Comparison of ENCODE assay signal across 22 cellular contexts in the genomic region with DNA sequence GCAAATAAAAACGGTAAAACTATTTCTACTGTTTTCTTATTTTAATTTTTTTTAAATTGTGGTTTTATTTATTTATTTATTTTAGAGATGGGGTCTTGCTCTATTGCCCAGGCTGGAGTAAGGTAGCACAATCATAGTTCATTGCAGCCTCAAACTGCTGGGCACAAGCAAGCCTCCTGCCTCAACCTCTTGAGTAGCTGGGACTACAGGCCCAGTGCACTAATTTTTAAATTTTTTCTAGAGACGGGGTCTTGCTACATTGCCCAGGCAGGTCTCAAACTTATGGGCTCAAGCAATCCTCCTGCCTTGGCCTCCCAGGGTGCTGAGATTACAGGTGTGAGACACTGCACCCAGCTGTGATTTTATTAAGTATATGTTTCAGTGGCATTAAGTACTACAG. TPM values are rescaled to one million over a fixed set of nuclear protein-coding genes. Genes with fewer than 3 reads are reported as not detected.
DNase-seq lines count a peak whose midpoint lies in the region; ATAC-seq, FAIRE-seq and TF ChIP-seq lines count a peak whose summit lies in the region.
"Had no signal": no experiment of that assay in that cellular context is flagged by ENCODE, and none has a peak within 500 bp of the region (broad histone marks: within the 10 kb centered on the region; RNA-seq: fewer than 3 reads in every experiment).

No MANE protein-coding gene starts in this region.

- H3K9ac ChIP-seq in HepG2 (ENCODE audit: insufficient read depth, low read depth, low read length) (no peak overlapping the region), K562 (ENCODE audit: insufficient read depth in 1 of 2, low read depth in 2 of 2, low read length in 2 of 2) (no peak overlapping the region)
- H3K9ac ChIP-seq: BLaER1 treated with 17β-estradiol and CSF1 and Interleukin-3, amounts not matched to agents 10 nM and 100 nM had no signal

- no peaks in the 10 kb centered on the region for H3K9me3 ChIP-seq in HepG2 (ENCODE audit: low read length)
- no peaks in the 10 kb centered on the region for H3K9me3 ChIP-seq in right lobe of liver
- H3K9me3 ChIP-seq in K562 (replicated peaks; ENCODE audit: control insufficient read depth, insufficient read depth, low read depth, low read length): no peaks in the 10 kb centered on the region
- H3K9me3 ChIP-seq: BLaER1 treated with 17β-estradiol and CSF1 and Interleukin-3, amounts not matched to agents 10 nM and 100 nM; Caco-2 had no signal

- TF ChIP-seq POLR2A in HepG2 (IDR thresholded peaks at IDR 0.05; ENCODE audit: insufficient read depth in 1 of 2, low read depth in 2 of 2, low read length in 2 of 2) (no peak), right lobe of liver (IDR thresholded peaks at IDR 0.05) (no peak), K562 (conservative IDR thresholded peaks at IDR 0.05) (no peak)

- no peaks in the 10 kb centered on the region for H3K79me2 ChIP-seq in HepG2 (ENCODE audit: insufficient read depth, low read length)
- no peaks in the 10 kb centered on the region for H3K79me2 ChIP-seq in K562 (ENCODE audit: control insufficient read depth, insufficient read depth, low read length)

- no peak overlapping the region for H2AFZ ChIP-seq in HepG2 (ENCODE audit: low read length)
- H2AFZ ChIP-seq in K562 (ENCODE audit: low read depth, low read length): no peak overlapping the region

- intact Hi-C loops in HepG2 (cut with micrococcal nuclease; ENCODE audit: unreplicated experiment): no loop called here
- intact Hi-C loops in right lobe of liver (cut with DNase I): no loop called here
- intact Hi-C loops in K562 (cut with micrococcal nuclease): no loop called here

- H4K20me1 ChIP-seq in HepG2 (ENCODE audit: insufficient read depth, low read length): no peaks in the 10 kb centered on the region
- H4K20me1 ChIP-seq in K562 (replicated peaks; ENCODE audit: control insufficient read depth, insufficient read depth, low read length): no peaks in the 10 kb centered on the region

- H3K4me2 ChIP-seq in HepG2 (ENCODE audit: low read depth, low read length): no peak overlapping the region
- no peak overlapping the region for H3K4me2 ChIP-seq in K562 (ENCODE audit: insufficient read depth, low read length)
- H3K4me2 ChIP-seq: BLaER1 treated with 17β-estradiol and CSF1 and Interleukin-3, amounts not matched to agents 10 nM and 100 nM had no signal

- peak overlapping the region; percentile 41 for H3K27ac Mint-ChIP-seq in memory B cell
- H3K27ac Mint-ChIP-seq: B cell; CD4-positive, alpha-beta T cell; CD8-positive, alpha-beta T cell had no signal

- TF ChIP-seq RAD21 in HepG2 (CRISPR knock-in tag; IDR thresholded peaks at IDR 0.05): no peak
- TF ChIP-seq RAD21 in K562 (CRISPR knock-in tag; conservative IDR thresholded peaks at IDR 0.05 in 1 of 2, IDR thresholded peaks at IDR 0.05 in 1 of 2): no peak

- H3K4me1 Mint-ChIP-seq in memory B cell: no peaks in the 10 kb centered on the region
- H3K4me1 Mint-ChIP-seq: B cell had no signal

- H3K9me1 ChIP-seq in K562 (ENCODE audit: control insufficient read depth, insufficient read depth, low read length): no peaks in the 10 kb centered on the region

- no peak overlapping the region for H3K4me3 ChIP-seq in HepG2 (replicated peaks in 1 of 3; ENCODE audit: insufficient read depth in 1 of 3, low read depth in 2 of 3, low read length in 3 of 3)
- H3K4me3 ChIP-seq in right lobe of liver: no peak overlapping the region
- no peak overlapping the region for H3K4me3 ChIP-seq in K562
- H3K4me3 ChIP-seq: BLaER1 treated with 17β-estradiol and CSF1 and Interleukin-3, amounts not matched to agents 10 nM and 100 nM had no signal

- FAIRE-seq in HepG2 (lab: Jason Lieb, UNC) (no peak), K562 (lab: Jason Lieb, UNC) (no peak)
- FAIRE-seq: A204.1, D721Med, G401.6, GM12891, GM19239 had no signal

- in situ Hi-C loops in HepG2 (cut with HindIII; ENCODE audit: extremely low pct_ligation_motif_present, low pct_unique_long_range_greater_than_20kb) (no loop called here), K562 (cut with MboI) (no loop called here)

- TF ChIP-seq CTCF in HepG2 (CRISPR knock-in tag; IDR thresholded peaks at IDR 0.05): no peak
- TF ChIP-seq CTCF in right lobe of liver (IDR thresholded peaks at IDR 0.05): no peak
- no peak for TF ChIP-seq CTCF in K562 (IDR thresholded peaks at IDR 0.05 in 2 of 3, conservative IDR thresholded peaks at IDR 0.05 in 1 of 3; ENCODE audit: insufficient read depth in 2 of 3, low read depth in 1 of 3, low read length in 3 of 3)
- TF ChIP-seq CTCF in foreskin keratinocyte (conservative IDR thresholded peaks at IDR 0.05): no peak

- no peaks in the 10 kb centered on the region for H3K4me1 ChIP-seq in HepG2 (ENCODE audit: insufficient read depth, low read length)
- no peaks in the 10 kb centered on the region for H3K4me1 ChIP-seq in right lobe of liver
- H3K4me1 ChIP-seq in K562 (replicated peaks in 1 of 2; ENCODE audit: control insufficient read depth in 2 of 2, insufficient read depth in 2 of 2, low read length in 2 of 2): no peaks in the 10 kb centered on the region
- H3K4me1 ChIP-seq in foreskin keratinocyte: no peaks in the 10 kb centered on the region
- H3K4me1 ChIP-seq: Caco-2 had no signal

- BruUV-seq in HepG2 (replicated peaks; lab: Mats Ljungman, UMichigan) (no TSS peak), K562 (replicated peaks; lab: Mats Ljungman, UMichigan) (no TSS peak)

- no peaks in the 10 kb centered on the region for H3K27me3 Mint-ChIP-seq in memory B cell
- H3K27me3 Mint-ChIP-seq: B cell; CD4-positive, alpha-beta T cell had no signal

- H3K36me3 ChIP-seq in HepG2 (replicated peaks in 1 of 2; ENCODE audit: control insufficient read depth in 1 of 2, insufficient read depth in 2 of 2, low read length in 2 of 2): peaks cover 13 to 50% of the 10 kb centered on the region in 2 experiments; a peak in 4 of 5 replicates
- peaks cover 0 to 35% (median 11%) of the 10 kb centered on the region in 4 donors for H3K36me3 ChIP-seq in right lobe of liver
- peaks cover 55% of the 10 kb centered on the region for H3K36me3 ChIP-seq in K562 (ENCODE audit: control insufficient read depth, insufficient read depth, low read length)

- POLR2A ChIA-PET in HepG2 (lab: Yijun Ruan, JAX): no interaction called here
- POLR2A ChIA-PET in K562 (lab: Yijun Ruan, JAX): interaction anchor here (0.6 to 1.1 kb wide), 2 partner anchors 9 to 115 kb away, joined by 3 to 5 read pairs; no protein-coding TSS in a partner anchor

- H3K27me3 ChIP-seq in HepG2 (ENCODE audit: control insufficient read depth in 1 of 2, insufficient read depth in 2 of 2, low read length in 2 of 2) (no peaks in the 10 kb centered on the region), right lobe of liver (no peaks in the 10 kb centered on the region), K562 (ENCODE audit: control insufficient read depth in 2 of 2, insufficient read depth in 2 of 2, low read length in 2 of 2) (no peaks in the 10 kb centered on the region), foreskin keratinocyte (no peaks in the 10 kb centered on the region)
- H3K27me3 ChIP-seq: BLaER1 treated with 17β-estradiol and CSF1 and Interleukin-3, amounts not matched to agents 10 nM and 100 nM had no signal

- TF ChIP-seq EP300 in HepG2 (IDR thresholded peaks at IDR 0.05; ENCODE audit: low read depth in 2 of 2, low read length in 2 of 2) (no peak), HepG2 (CRISPR knock-in tag; IDR thresholded peaks at IDR 0.05; ENCODE audit: borderline replicate concordance) (no peak), K562 (IDR thresholded peaks at IDR 0.05; ENCODE audit: low read length) (no peak)

- no peak for DNase-seq in HepG2 (ENCODE audit: low spot score)
- no peak for DNase-seq in right lobe of liver
- DNase-seq in K562 (ENCODE audit: extremely low read depth in 1 of 4, low spot score in 3 of 4): no peak
- DNase-seq in memory B cell (ENCODE audit: low spot score in 2 of 2): no peak
- DNase-seq in foreskin keratinocyte: no peak
- no peak for DNase-seq in ureter (ENCODE audit: low spot score)
- DNase-seq: AML-193; Caco-2; Calu3; CD4-positive, alpha-beta T cell; CD8-positive, alpha-beta T cell; DMS79 treated with DMSO at 0.1 percent for 48 hours; GF-D8 had no signal

- CTCF ChIA-PET in HepG2 (lab: Yijun Ruan, JAX; ENCODE audit: low intra/inter-chr PET ratio, low total read pairs): no interaction called here
- CTCF ChIA-PET in K562 (lab: Yijun Ruan, JAX; ENCODE audit: low intra/inter-chr PET ratio): no interaction called here

- H3K9me3 Mint-ChIP-seq in memory B cell: no peaks in the 10 kb centered on the region
- H3K9me3 Mint-ChIP-seq: CD4-positive, alpha-beta T cell; CD8-positive, alpha-beta T cell had no signal

- ATAC-seq in HepG2 (no peak), right lobe of liver (no peak), K562 (no peak), memory B cell (ENCODE audit: low read depth) (no peak), foreskin keratinocyte (no peak)
- ATAC-seq: CD8-positive, alpha-beta T cell had no signal

- no peak overlapping the region for H3K4me3 Mint-ChIP-seq in memory B cell
- H3K4me3 Mint-ChIP-seq: B cell; CD4-positive, alpha-beta T cell; CD8-positive, alpha-beta T cell had no signal

- 92% methylated on average over 2 of the region's 2 CpGs for WGBS in HepG2 (ENCODE audit: low lambda C conversion rate)
- WGBS in right lobe of liver (ENCODE audit: insufficient coverage, low coverage, low lambda C conversion rate, missing lambda C conversion rate): 94% methylated on average over 2 of the region's 2 CpGs
- 83% methylated on average over 2 of the region's 2 CpGs for WGBS in K562 (ENCODE audit: insufficient coverage, low coverage, missing lambda C conversion rate)

- H3K36me3 Mint-ChIP-seq in memory B cell: peaks cover 25% of the 10 kb centered on the region

- H3K27ac ChIP-seq in HepG2 (ENCODE audit: extremely low read length, insufficient read depth, low read length) (no peak overlapping the region), right lobe of liver (no peak overlapping the region), K562 (ENCODE audit: extremely low read depth, low read depth, low read length) (no peak overlapping the region), foreskin keratinocyte (no peak overlapping the region)
- H3K27ac ChIP-seq: 22Rv1; BLaER1 treated with 17β-estradiol and CSF1 and Interleukin-3, amounts not matched to agents 10 nM and 100 nM; C4-2B had no signal

RNA-seq across cellular contexts. Expression of gene MRC2, which starts 46.5 kb away (rescaled TPM):
- total RNA-seq in HepG2 (2016; rRNA removed; fragmentation: Illumina TruSeq; extraction: Trizol) (not detected in 2 replicates), right lobe of liver (1 to 10 TPM; 1.7 to 7.4 (median 3.8) TPM), K562 (2014; rRNA removed) (11.5 and 19.9 TPM in 2 replicates), K562 (2014; rRNA removed; fragmentation: Illumina TruSeq; extraction: Trizol) (2.7 and 4.1 TPM in 2 replicates), K562 (2015; rRNA removed; fragmentation: Illumina TruSeq; extraction: Trizol) (3.8 and 4.1 TPM in 2 replicates), K562 (2021) (10.8 and 11.0 TPM in 2 replicates), foreskin keratinocyte (44.4 and 55.3 TPM in 2 replicates), ureter (40.0 TPM)
- total RNA-seq in HepG2 (2016; cell fraction: cytosol; rRNA removed; fragmentation: Illumina TruSeq; extraction: Trizol; ENCODE audit: low read depth): not detected in 2 replicates
- total RNA-seq in HepG2 (2016; cell fraction: insoluble cytoplasmic fraction; rRNA removed; fragmentation: Illumina TruSeq; extraction: Trizol): not detected in 2 replicates
- total RNA-seq in HepG2 (2016; cell fraction: membrane; rRNA removed; fragmentation: Illumina TruSeq; extraction: Trizol): not detected in 2 replicates
- not detected in 2 replicates for total RNA-seq in HepG2 (2016; cell fraction: nucleus; rRNA removed; fragmentation: Illumina TruSeq; extraction: Trizol)
- polyA plus RNA-seq in HepG2 (2011; rRNA removed) (not detected in 2 replicates), K562 (2011; rRNA removed) (9.0 and 9.2 TPM in 2 replicates), K562 (2014; fragmentation: Illumina TruSeq; extraction: Trizol) (6.6 and 9.7 TPM in 2 replicates), K562 (2014; fragmentation: Nextera tagmentation; extraction: Ambion mirVana) (under 1 TPM; 0.28 to 0.34 TPM), K562 (2014; rRNA removed) (8.1 and 11.3 TPM in 2 replicates), foreskin keratinocyte (32.7 and 37.9 TPM in 2 replicates)
- not detected in 2 replicates for polyA plus RNA-seq in HepG2 (2011; cell fraction: cytosol; rRNA removed)
- polyA plus RNA-seq in HepG2 (2011; cell fraction: nucleus; rRNA removed): 0.03 and 0.10 TPM in 2 replicates
- polyA plus RNA-seq in HepG2 (2012): 0.01 TPM in 1 of 2 replicates, not detected in the other
- polyA plus RNA-seq in HepG2 (2016; cell fraction: cytosol; fragmentation: Illumina TruSeq; extraction: Trizol; ENCODE audit: low read depth): not detected in 2 replicates
- polyA plus RNA-seq in HepG2 (2016; cell fraction: insoluble cytoplasmic fraction; fragmentation: Illumina TruSeq; extraction: Trizol; ENCODE audit: low read depth): not detected in 2 replicates
- polyA plus RNA-seq in HepG2 (2016; cell fraction: membrane; fragmentation: Illumina TruSeq; extraction: Trizol; ENCODE audit: low read depth): not detected in 2 replicates
- polyA plus RNA-seq in HepG2 (2016; cell fraction: nucleus; fragmentation: Illumina TruSeq; extraction: Trizol; ENCODE audit: insufficient read depth, low read depth): not detected in 2 replicates
- polyA minus RNA-seq in HepG2 (2011; rRNA and poly(A)+ RNA removed; ENCODE audit: low replicate concordance): 0.04 and 20.3 TPM in 2 replicates
- 0.26 TPM in 1 of 2 replicates, not detected in the other for polyA minus RNA-seq in HepG2 (2011; cell fraction: cytosol; rRNA and poly(A)+ RNA removed)
- 0.12 and 0.39 TPM in 2 replicates for polyA minus RNA-seq in HepG2 (2011; cell fraction: nucleus; rRNA and poly(A)+ RNA removed)
- total RNA-seq in K562 (2011; cell fraction: chromatin; rRNA removed; ENCODE audit: low replicate concordance): 13.5 and 48.4 TPM in 2 replicates
- total RNA-seq in K562 (2011; cell fraction: nucleolus; rRNA removed): 54.0 and 59.1 TPM in 2 replicates
- 25.0 and 27.9 TPM in 2 replicates for total RNA-seq in K562 (2011; cell fraction: nucleoplasm; rRNA removed)
- 5.1 and 16.1 TPM in 2 replicates for polyA plus RNA-seq in K562 (2011; cell fraction: cytosol; rRNA removed)
- 26.9 and 53.0 TPM in 2 replicates for polyA plus RNA-seq in K562 (2011; cell fraction: nucleus; rRNA removed)
- polyA plus RNA-seq in K562 (2012): 15.9 and 30.3 TPM in 2 replicates
- polyA minus RNA-seq in K562 (2011; rRNA and poly(A)+ RNA removed): 2.5 and 7.6 TPM in 2 replicates
- 7.0 and 7.5 TPM in 2 replicates for polyA minus RNA-seq in K562 (2011; cell fraction: cytosol; rRNA and poly(A)+ RNA removed)
- polyA minus RNA-seq in K562 (2011; cell fraction: nucleus; rRNA and poly(A)+ RNA removed): 11.7 and 12.7 TPM in 2 replicates

Comparison
In these comparisons a context has a peak if more than half of its experiments do, and no peak if none do; other contexts are left out.
1. Of the 241 proteins assayed by ChIP-seq in both HepG2 and K562: peak only in HepG2: none; only in K562: none; in both: ZNF121; in neither: 240.